ENCODE assay signal across 2 cellular contexts in the genomic region with DNA sequence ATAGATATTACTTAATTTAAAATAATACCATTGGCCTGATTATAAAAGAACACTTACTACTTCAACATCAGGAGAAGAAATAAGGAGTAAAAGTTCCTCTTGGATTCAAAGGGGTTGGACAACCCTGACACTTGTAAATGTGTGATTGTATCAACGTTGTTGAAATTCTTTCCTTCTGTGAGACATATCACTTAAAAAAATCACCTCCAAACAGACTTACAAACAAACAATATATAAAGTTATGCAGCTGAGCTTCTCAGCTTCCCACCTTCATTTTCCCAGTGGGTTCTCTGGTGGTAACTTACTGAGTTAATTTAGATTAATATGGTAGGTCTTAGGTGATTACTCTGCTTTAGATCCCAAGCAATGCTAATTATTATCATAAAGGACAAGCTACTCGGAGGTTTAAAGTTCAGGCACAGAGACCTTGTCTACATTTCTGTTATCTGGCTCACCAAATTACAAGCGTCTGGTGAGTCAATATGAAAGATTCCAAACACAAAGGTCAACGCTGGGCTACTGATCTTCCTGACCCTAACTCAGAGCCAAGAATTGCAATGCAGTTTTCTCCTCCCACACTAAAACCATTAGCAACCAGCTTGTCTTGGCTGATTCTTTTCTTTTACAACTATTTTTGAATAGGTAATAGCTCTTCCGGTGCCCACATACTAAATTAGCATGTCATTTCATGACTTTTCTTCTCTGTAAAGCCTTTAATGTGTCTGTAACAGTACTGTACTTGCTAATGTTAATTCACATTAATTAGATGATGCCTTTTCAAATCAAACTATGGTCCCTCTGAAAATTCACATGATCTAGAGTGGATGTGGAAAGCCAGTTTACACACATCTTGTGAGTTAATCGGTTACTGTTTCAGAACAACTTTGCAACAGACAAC.
TF ChIP-seq lines count a peak whose summit lies in the region.

No MANE protein-coding gene starts in this region.

TF ChIP-seq in K562, 482 proteins besides CTCF, POLR2A, EP300 and RAD21 (continued from another document and continues in another):
- TF ChIP-seq YY1 (IDR thresholded peaks at IDR 0.05; ENCODE audit: borderline replicate concordance in 1 of 3, control insufficient read depth in 1 of 3, extremely low read depth in 1 of 3, insufficient read depth in 3 of 3, insufficient read length in 1 of 3, insufficient replicate concordance in 2 of 3, low read depth in 1 of 3, low read length in 2 of 3) = no peak
- TF ChIP-seq SNRNP70 (optimal IDR thresholded peaks at IDR 0.05; ENCODE audit: low read depth, low read length) = no peak
- TF ChIP-seq ZFX (CRISPR knock-in tag; IDR thresholded peaks at IDR 0.05) = no peak
- TF ChIP-seq SRSF7 (optimal IDR thresholded peaks at IDR 0.05; ENCODE audit: low read depth, low read length) = no peak
- no peak for TF ChIP-seq IRF2 (CRISPR knock-in tag; IDR thresholded peaks at IDR 0.05)
- TF ChIP-seq RHOXF2B (CRISPR knock-in tag; conservative IDR thresholded peaks at IDR 0.05) = no peak
- no peak for TF ChIP-seq POLR3G (IDR thresholded peaks at IDR 0.05; ENCODE audit: extremely low read depth, insufficient read length, insufficient replicate concordance)
- no peak for TF ChIP-seq ARHGAP35 (IDR thresholded peaks at IDR 0.05; ENCODE audit: partially characterized antibody)
- 0 out of 2 replicates have a peak, but pooled peaks have one; percentile 20 for TF ChIP-seq SMARCC2 (IDR thresholded peaks at IDR 0.05; ENCODE audit: low read depth)
- TF ChIP-seq MEIS2 (IDR thresholded peaks at IDR 0.05; ENCODE audit: partially characterized antibody) = no peak
- TF ChIP-seq THRAP3 (IDR thresholded peaks at IDR 0.05; ENCODE audit: borderline replicate concordance) = no peak
- no peak for TF ChIP-seq ILF3 (IDR thresholded peaks at IDR 0.05; ENCODE audit: borderline replicate concordance)
- TF ChIP-seq MYNN (IDR thresholded peaks at IDR 0.05) = no peak
- TF ChIP-seq MYNN (CRISPR knock-in tag; IDR thresholded peaks at IDR 0.05) = no peak
- TF ChIP-seq YBX1 (IDR thresholded peaks at IDR 0.05) = no peak
- TF ChIP-seq NCOA2 (IDR thresholded peaks at IDR 0.05; ENCODE audit: partially characterized antibody in 2 of 2) = no peak
- no peak for TF ChIP-seq ZNF134 (CRISPR knock-in tag; conservative IDR thresholded peaks at IDR 0.05)
- TF ChIP-seq, protein P1, sequence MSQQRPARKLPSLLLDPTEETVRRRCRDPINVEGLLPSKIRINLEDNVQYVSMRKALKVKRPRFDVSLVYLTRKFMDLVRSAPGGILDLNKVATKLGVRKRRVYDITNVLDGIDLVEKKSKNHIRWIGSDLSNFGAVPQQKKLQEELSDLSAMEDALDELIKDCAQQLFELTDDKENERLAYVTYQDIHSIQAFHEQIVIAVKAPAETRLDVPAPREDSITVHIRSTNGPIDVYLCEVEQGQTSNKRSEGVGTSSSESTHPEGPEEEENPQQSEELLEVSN (IDR thresholded peaks at IDR 0.05; ENCODE audit: borderline replicate concordance in 1 of 2, extremely low read depth in 1 of 2, insufficient read depth in 1 of 2, insufficient read length in 1 of 2, low read depth in 1 of 2, low read length in 1 of 2, poor library complexity in 1 of 2, severe bottlenecking in 1 of 2) = no peak
- no peak for TF ChIP-seq ZNF764 (CRISPR knock-in tag; IDR thresholded peaks at IDR 0.05; ENCODE audit: low read depth)
- TF ChIP-seq FOXM1 (IDR thresholded peaks at IDR 0.05; ENCODE audit: low read depth) = no peak
- TF ChIP-seq FOXM1 (CRISPR knock-in tag; IDR thresholded peaks at IDR 0.05; ENCODE audit: low read depth) = no peak
- TF ChIP-seq, protein P2, sequence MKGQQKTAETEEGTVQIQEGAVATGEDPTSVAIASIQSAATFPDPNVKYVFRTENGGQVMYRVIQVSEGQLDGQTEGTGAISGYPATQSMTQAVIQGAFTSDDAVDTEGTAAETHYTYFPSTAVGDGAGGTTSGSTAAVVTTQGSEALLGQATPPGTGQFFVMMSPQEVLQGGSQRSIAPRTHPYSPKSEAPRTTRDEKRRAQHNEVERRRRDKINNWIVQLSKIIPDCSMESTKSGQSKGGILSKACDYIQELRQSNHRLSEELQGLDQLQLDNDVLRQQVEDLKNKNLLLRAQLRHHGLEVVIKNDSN (CRISPR knock-in tag; IDR thresholded peaks at IDR 0.05) = no peak
- no peak for TF ChIP-seq POLR3A (IDR thresholded peaks at IDR 0.05; ENCODE audit: borderline replicate concordance, extremely low read depth, insufficient read depth, insufficient read length)
- TF ChIP-seq, protein P3, sequence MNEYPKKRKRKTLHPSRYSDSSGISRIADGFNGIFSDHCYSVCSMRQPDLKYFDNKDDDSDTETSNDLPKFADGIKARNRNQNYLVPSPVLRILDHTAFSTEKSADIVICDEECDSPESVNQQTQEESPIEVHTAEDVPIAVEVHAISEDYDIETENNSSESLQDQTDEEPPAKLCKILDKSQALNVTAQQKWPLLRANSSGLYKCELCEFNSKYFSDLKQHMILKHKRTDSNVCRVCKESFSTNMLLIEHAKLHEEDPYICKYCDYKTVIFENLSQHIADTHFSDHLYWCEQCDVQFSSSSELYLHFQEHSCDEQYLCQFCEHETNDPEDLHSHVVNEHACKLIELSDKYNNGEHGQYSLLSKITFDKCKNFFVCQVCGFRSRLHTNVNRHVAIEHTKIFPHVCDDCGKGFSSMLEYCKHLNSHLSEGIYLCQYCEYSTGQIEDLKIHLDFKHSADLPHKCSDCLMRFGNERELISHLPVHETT (CRISPR knock-in tag; conservative IDR thresholded peaks at IDR 0.05 in 1 of 2, IDR thresholded peaks at IDR 0.05 in 1 of 2) = no peak
- TF ChIP-seq TOE1 (IDR thresholded peaks at IDR 0.05; ENCODE audit: borderline replicate concordance) = no peak
- no peak for TF ChIP-seq TOE1 (CRISPR knock-in tag; IDR thresholded peaks at IDR 0.05; ENCODE audit: borderline replicate concordance, low read depth)
- no peak for TF ChIP-seq RBM25 (IDR thresholded peaks at IDR 0.05; ENCODE audit: low read depth, low read length, severe bottlenecking)
- TF ChIP-seq CHD2 (IDR thresholded peaks at IDR 0.05; ENCODE audit: low read depth, low read length) = no peak
- TF ChIP-seq EGR1 (conservative IDR thresholded peaks at IDR 0.05) = peak; percentile 52
- no peak for TF ChIP-seq ZNF347 (CRISPR knock-in tag; IDR thresholded peaks at IDR 0.05; ENCODE audit: low read depth)
- no peak for TF ChIP-seq ZNF184 (CRISPR knock-in tag; IDR thresholded peaks at IDR 0.05)
- no peak for TF ChIP-seq MCM7 (IDR thresholded peaks at IDR 0.05)
- no peak for TF ChIP-seq HOXB6 (CRISPR knock-in tag; IDR thresholded peaks at IDR 0.05; ENCODE audit: borderline replicate concordance)

TF ChIP-seq in HepG2, 621 proteins besides CTCF, POLR2A, EP300 and RAD21 (continued from another document and continues in another):
- TF ChIP-seq, protein P4, sequence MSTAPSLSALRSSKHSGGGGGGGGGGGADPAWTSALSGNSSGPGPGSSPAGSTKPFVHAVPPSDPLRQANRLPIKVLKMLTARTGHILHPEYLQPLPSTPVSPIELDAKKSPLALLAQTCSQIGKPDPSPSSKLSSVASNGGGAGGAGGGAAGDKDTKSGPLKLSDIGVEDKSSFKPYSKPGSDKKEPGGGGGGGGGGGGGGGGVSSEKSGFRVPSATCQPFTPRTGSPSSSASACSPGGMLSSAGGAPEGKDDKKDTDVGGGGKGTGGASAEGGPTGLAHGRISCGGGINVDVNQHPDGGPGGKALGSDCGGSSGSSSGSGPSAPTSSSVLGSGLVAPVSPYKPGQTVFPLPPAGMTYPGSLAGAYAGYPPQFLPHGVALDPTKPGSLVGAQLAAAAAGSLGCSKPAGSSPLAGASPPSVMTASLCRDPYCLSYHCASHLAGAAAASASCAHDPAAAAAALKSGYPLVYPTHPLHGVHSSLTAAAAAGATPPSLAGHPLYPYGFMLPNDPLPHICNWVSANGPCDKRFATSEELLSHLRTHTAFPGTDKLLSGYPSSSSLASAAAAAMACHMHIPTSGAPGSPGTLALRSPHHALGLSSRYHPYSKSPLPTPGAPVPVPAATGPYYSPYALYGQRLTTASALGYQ (CRISPR knock-in tag; IDR thresholded peaks at IDR 0.05) = peak; percentile 92
- TF ChIP-seq MEF2D (CRISPR knock-in tag; IDR thresholded peaks at IDR 0.05) (0 out of 2 replicates have a peak, but pooled peaks have one; percentile 41), NR2F2 (IDR thresholded peaks at IDR 0.05; ENCODE audit: borderline replicate concordance, low read depth) (peak; percentile 99), ZNF24 (IDR thresholded peaks at IDR 0.05) (no peak), IRF2 (CRISPR knock-in tag; IDR thresholded peaks at IDR 0.05) (peak; percentile 72; the same call in 1 of the 2 replicates), ZBTB7B (CRISPR knock-in tag; IDR thresholded peaks at IDR 0.05) (peak; percentile 55; the same call in 1 of the 2 replicates), ZMYM4 (CRISPR knock-in tag; IDR thresholded peaks at IDR 0.05) (peak; percentile 93), TBX3 (IDR thresholded peaks at IDR 0.05; ENCODE audit: borderline replicate concordance) (peak; percentile 38; the same call in 1 of the 2 replicates), THAP11 (CRISPR knock-in tag; IDR thresholded peaks at IDR 0.05) (peak; percentile 59; the same call in 1 of the 2 replicates)
- TF ChIP-seq, protein P5, sequence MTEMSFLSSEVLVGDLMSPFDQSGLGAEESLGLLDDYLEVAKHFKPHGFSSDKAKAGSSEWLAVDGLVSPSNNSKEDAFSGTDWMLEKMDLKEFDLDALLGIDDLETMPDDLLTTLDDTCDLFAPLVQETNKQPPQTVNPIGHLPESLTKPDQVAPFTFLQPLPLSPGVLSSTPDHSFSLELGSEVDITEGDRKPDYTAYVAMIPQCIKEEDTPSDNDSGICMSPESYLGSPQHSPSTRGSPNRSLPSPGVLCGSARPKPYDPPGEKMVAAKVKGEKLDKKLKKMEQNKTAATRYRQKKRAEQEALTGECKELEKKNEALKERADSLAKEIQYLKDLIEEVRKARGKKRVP (CRISPR knock-in tag; IDR thresholded peaks at IDR 0.05) = no peak
- TF ChIP-seq, protein P6, sequence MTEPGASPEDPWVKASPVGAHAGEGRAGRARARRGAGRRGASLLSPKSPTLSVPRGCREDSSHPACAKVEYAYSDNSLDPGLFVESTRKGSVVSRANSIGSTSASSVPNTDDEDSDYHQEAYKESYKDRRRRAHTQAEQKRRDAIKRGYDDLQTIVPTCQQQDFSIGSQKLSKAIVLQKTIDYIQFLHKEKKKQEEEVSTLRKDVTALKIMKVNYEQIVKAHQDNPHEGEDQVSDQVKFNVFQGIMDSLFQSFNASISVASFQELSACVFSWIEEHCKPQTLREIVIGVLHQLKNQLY (CRISPR knock-in tag; IDR thresholded peaks at IDR 0.05) = peak; percentile 51; the same call in 1 of the 2 replicates
- TF ChIP-seq, protein P7, sequence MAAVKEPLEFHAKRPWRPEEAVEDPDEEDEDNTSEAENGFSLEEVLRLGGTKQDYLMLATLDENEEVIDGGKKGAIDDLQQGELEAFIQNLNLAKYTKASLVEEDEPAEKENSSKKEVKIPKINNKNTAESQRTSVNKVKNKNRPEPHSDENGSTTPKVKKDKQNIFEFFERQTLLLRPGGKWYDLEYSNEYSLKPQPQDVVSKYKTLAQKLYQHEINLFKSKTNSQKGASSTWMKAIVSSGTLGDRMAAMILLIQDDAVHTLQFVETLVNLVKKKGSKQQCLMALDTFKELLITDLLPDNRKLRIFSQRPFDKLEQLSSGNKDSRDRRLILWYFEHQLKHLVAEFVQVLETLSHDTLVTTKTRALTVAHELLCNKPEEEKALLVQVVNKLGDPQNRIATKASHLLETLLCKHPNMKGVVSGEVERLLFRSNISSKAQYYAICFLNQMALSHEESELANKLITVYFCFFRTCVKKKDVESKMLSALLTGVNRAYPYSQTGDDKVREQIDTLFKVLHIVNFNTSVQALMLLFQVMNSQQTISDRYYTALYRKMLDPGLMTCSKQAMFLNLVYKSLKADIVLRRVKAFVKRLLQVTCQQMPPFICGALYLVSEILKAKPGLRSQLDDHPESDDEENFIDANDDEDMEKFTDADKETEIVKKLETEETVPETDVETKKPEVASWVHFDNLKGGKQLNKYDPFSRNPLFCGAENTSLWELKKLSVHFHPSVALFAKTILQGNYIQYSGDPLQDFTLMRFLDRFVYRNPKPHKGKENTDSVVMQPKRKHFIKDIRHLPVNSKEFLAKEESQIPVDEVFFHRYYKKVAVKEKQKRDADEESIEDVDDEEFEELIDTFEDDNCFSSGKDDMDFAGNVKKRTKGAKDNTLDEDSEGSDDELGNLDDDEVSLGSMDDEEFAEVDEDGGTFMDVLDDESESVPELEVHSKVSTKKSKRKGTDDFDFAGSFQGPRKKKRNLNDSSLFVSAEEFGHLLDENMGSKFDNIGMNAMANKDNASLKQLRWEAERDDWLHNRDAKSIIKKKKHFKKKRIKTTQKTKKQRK (IDR thresholded peaks at IDR 0.05; ENCODE audit: low read length) = no peak
- TF ChIP-seq, protein P8, sequence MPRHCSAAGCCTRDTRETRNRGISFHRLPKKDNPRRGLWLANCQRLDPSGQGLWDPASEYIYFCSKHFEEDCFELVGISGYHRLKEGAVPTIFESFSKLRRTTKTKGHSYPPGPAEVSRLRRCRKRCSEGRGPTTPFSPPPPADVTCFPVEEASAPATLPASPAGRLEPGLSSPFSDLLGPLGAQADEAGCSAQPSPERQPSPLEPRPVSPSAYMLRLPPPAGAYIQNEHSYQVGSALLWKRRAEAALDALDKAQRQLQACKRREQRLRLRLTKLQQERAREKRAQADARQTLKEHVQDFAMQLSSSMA (CRISPR knock-in tag; IDR thresholded peaks at IDR 0.05) = no peak
- TF ChIP-seq, protein P9, sequence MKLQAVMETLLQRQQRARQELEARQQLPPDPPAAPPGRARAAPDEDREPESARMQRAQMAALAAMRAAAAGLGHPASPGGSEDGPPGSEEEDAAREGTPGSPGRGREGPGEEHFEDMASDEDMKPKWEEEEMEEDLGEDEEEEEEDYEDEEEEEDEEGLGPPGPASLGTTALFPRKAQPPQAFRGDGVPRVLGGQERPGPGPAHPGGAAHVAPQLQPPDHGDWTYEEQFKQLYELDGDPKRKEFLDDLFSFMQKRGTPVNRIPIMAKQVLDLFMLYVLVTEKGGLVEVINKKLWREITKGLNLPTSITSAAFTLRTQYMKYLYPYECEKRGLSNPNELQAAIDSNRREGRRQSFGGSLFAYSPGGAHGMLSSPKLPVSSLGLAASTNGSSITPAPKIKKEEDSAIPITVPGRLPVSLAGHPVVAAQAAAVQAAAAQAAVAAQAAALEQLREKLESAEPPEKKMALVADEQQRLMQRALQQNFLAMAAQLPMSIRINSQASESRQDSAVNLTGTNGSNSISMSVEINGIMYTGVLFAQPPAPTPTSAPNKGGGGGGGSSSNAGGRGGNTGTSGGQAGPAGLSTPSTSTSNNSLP (IDR thresholded peaks at IDR 0.05; ENCODE audit: low read depth, low read length) = peak; percentile 90
- TF ChIP-seq, protein P10, sequence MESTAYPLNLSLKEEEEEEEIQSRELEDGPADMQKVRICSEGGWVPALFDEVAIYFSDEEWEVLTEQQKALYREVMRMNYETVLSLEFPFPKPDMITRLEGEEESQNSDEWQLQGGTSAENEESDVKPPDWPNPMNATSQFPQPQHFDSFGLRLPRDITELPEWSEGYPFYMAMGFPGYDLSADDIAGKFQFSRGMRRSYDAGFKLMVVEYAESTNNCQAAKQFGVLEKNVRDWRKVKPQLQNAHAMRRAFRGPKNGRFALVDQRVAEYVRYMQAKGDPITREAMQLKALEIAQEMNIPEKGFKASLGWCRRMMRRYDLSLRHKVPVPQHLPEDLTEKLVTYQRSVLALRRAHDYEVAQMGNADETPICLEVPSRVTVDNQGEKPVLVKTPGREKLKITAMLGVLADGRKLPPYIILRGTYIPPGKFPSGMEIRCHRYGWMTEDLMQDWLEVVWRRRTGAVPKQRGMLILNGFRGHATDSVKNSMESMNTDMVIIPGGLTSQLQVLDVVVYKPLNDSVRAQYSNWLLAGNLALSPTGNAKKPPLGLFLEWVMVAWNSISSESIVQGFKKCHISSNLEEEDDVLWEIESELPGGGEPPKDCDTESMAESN (CRISPR knock-in tag; conservative IDR thresholded peaks at IDR 0.05) = 0 out of 2 replicates have a peak, but pooled peaks have one; percentile 34
- TF ChIP-seq, protein P11, sequence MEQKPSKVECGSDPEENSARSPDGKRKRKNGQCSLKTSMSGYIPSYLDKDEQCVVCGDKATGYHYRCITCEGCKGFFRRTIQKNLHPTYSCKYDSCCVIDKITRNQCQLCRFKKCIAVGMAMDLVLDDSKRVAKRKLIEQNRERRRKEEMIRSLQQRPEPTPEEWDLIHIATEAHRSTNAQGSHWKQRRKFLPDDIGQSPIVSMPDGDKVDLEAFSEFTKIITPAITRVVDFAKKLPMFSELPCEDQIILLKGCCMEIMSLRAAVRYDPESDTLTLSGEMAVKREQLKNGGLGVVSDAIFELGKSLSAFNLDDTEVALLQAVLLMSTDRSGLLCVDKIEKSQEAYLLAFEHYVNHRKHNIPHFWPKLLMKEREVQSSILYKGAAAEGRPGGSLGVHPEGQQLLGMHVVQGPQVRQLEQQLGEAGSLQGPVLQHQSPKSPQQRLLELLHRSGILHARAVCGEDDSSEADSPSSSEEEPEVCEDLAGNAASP (CRISPR knock-in tag; IDR thresholded peaks at IDR 0.05; ENCODE audit: borderline replicate concordance) = peak; percentile 80; the same call in 1 of the 2 replicates
